ENCODE assay signal across 9 cellular contexts in genomic region chr1:17538428-17539130, GRCh38.
DNase-seq lines count a peak whose midpoint lies in the region; ATAC-seq and FAIRE-seq lines count a peak whose summit lies in the region.
"Had no signal": no experiment of that assay in that cellular context is flagged by ENCODE, and none has a peak within 500 bp of the region (broad histone marks: within the 10 kb centered on the region; RNA-seq: fewer than 3 reads in every experiment).

No MANE protein-coding gene starts in this region.

- no peak for ATAC-seq in stimulated activated naive CD8-positive, alpha-beta T cell treated with anti-CD3 and anti-CD28 coated beads, Interleukin-15, amount 100 ng/mL, for 72 hours
- no peak for ATAC-seq in activated CD4-positive, CD25-positive, alpha-beta regulatory T cell treated with anti-CD3 and anti-CD28 coated beads, Interleukin-2, amount 50 U/mL, for 24 hours
- no peak for ATAC-seq in HG03280 (IDR thresholded peaks at IDR 0.05; ENCODE audit: unreplicated experiment)

- peaks cover 21% of the 10 kb centered on the region for H3K4me1 Mint-ChIP-seq in stimulated activated naive CD8-positive, alpha-beta T cell treated with anti-CD3 and anti-CD28 coated beads, Interleukin-15, amount 100 ng/mL, for 72 hours

- peak; percentile 68 for FAIRE-seq in TTC549 (lab: Jason Lieb, UNC)

- no peaks in the 10 kb centered on the region for H3K9me3 Mint-ChIP-seq in stimulated activated naive CD8-positive, alpha-beta T cell treated with anti-CD3 and anti-CD28 coated beads, Interleukin-15, amount 100 ng/mL, for 72 hours
- H3K9me3 Mint-ChIP-seq: activated CD4-positive, alpha-beta memory T cell treated with anti-CD3 and anti-CD28 coated beads for 36 hours had no signal

- no peak overlapping the region for H3K27ac Mint-ChIP-seq in stimulated activated naive CD8-positive, alpha-beta T cell treated with anti-CD3 and anti-CD28 coated beads, Interleukin-15, amount 100 ng/mL, for 72 hours
- H3K27ac Mint-ChIP-seq: activated CD4-positive, alpha-beta memory T cell treated with anti-CD3 and anti-CD28 coated beads for 36 hours had no signal

- DNase-seq in HuH-7 (ENCODE audit: low spot score), result peak; percentile 73
- DNase-seq in islet precursor cell, result peak; percentile 98
- no peak for DNase-seq in stimulated activated naive CD8-positive, alpha-beta T cell treated with anti-CD3 and anti-CD28 coated beads, Interleukin-15, amount 100 ng/mL, for 72 hours
- no peak for DNase-seq in NOMO-1 (lab: John Stamatoyannopoulos, UW; ENCODE audit: unreplicated experiment in 2 of 2)
- DNase-seq in NCI-H2171 (lab: John Stamatoyannopoulos, UW), result no peak
- DNase-seq: activated CD4-positive, alpha-beta memory T cell treated with anti-CD3 and anti-CD28 coated beads for 36 hours had no signal

- peaks cover 63% of the 10 kb centered on the region for H3K27me3 Mint-ChIP-seq in stimulated activated naive CD8-positive, alpha-beta T cell treated with anti-CD3 and anti-CD28 coated beads, Interleukin-15, amount 100 ng/mL, for 72 hours

- peak overlapping the region; percentile 74 to 77 for H3K4me3 Mint-ChIP-seq in stimulated activated naive CD8-positive, alpha-beta T cell treated with anti-CD3 and anti-CD28 coated beads, Interleukin-15, amount 100 ng/mL, for 72 hours
- H3K4me3 Mint-ChIP-seq: activated CD4-positive, alpha-beta memory T cell treated with anti-CD3 and anti-CD28 coated beads for 36 hours had no signal

Comparison
In these comparisons a context has a peak if more than half of its experiments do, and no peak if none do; other contexts are left out.
1. DNase-seq: peak in HuH-7 (single experiment) and islet precursor cell (single experiment); none in stimulated activated naive CD8-positive, alpha-beta T cell treated with anti-CD3 and anti-CD28 coated beads, Interleukin-15, amount 100 ng/mL, for 72 hours (0 of 2), NOMO-1 (0 of 2) and NCI-H2171 (single experiment).